In the genomic region with DNA sequence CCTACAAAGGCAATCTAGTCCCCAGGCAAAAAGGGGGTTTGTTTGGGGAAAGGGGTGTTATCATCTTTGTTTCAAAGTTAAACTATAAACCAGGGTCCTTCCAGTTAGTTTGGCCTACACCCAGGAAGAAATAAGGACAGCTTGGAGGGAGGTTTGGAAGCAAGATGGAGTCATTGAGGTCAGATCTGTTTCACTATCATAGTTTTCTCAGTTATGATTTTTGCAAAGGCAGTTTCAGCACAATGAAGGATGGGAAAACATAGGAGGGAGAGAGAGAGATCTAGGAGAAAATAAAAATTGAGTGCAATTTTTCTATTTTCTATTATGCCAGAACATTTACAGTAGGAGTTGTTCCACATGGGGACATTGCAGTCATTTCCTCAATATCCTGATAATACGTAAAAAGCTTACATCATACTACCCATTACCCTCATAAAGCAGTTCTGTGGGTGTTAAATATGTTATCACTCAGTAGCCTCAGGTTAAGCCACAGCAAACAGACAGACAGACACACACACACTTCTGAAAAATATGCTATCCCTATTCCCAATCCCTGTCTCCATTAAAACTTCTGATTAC, we compare ENCODE assay signal across 1 cellular context.
TF ChIP-seq lines count a peak whose summit lies in the region.

No MANE protein-coding gene starts in this region.

TF ChIP-seq in K562, 482 proteins besides CTCF, POLR2A, EP300 and RAD21 (continued from another document):
- TF ChIP-seq, protein P1, sequence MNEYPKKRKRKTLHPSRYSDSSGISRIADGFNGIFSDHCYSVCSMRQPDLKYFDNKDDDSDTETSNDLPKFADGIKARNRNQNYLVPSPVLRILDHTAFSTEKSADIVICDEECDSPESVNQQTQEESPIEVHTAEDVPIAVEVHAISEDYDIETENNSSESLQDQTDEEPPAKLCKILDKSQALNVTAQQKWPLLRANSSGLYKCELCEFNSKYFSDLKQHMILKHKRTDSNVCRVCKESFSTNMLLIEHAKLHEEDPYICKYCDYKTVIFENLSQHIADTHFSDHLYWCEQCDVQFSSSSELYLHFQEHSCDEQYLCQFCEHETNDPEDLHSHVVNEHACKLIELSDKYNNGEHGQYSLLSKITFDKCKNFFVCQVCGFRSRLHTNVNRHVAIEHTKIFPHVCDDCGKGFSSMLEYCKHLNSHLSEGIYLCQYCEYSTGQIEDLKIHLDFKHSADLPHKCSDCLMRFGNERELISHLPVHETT (CRISPR knock-in tag; conservative IDR thresholded peaks at IDR 0.05 in 1 of 2, IDR thresholded peaks at IDR 0.05 in 1 of 2), result peak in 1 of 2 experiments; percentile 86; a peak in 2 of 4 replicates
- TF ChIP-seq, protein P2, sequence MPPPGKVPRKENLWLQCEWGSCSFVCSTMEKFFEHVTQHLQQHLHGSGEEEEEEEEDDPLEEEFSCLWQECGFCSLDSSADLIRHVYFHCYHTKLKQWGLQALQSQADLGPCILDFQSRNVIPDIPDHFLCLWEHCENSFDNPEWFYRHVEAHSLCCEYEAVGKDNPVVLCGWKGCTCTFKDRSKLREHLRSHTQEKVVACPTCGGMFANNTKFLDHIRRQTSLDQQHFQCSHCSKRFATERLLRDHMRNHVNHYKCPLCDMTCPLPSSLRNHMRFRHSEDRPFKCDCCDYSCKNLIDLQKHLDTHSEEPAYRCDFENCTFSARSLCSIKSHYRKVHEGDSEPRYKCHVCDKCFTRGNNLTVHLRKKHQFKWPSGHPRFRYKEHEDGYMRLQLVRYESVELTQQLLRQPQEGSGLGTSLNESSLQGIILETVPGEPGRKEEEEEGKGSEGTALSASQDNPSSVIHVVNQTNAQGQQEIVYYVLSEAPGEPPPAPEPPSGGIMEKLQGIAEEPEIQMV (tag; conservative IDR thresholded peaks at IDR 0.05; ENCODE audit: low read depth), result peak; percentile 82
- TF ChIP-seq TAL1 (IDR thresholded peaks at IDR 0.05), result no peak
- TF ChIP-seq ZNF699 (CRISPR knock-in tag; IDR thresholded peaks at IDR 0.05; ENCODE audit: insufficient replicate concordance), result no peak
- TF ChIP-seq, protein P3, sequence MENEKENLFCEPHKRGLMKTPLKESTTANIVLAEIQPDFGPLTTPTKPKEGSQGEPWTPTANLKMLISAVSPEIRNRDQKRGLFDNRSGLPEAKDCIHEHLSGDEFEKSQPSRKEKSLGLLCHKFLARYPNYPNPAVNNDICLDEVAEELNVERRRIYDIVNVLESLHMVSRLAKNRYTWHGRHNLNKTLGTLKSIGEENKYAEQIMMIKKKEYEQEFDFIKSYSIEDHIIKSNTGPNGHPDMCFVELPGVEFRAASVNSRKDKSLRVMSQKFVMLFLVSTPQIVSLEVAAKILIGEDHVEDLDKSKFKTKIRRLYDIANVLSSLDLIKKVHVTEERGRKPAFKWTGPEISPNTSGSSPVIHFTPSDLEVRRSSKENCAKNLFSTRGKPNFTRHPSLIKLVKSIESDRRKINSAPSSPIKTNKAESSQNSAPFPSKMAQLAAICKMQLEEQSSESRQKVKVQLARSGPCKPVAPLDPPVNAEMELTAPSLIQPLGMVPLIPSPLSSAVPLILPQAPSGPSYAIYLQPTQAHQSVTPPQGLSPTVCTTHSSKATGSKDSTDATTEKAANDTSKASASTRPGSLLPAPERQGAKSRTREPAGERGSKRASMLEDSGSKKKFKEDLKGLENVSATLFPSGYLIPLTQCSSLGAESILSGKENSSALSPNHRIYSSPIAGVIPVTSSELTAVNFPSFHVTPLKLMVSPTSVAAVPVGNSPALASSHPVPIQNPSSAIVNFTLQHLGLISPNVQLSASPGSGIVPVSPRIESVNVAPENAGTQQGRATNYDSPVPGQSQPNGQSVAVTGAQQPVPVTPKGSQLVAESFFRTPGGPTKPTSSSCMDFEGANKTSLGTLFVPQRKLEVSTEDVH (IDR thresholded peaks at IDR 0.05; ENCODE audit: low read depth, partially characterized antibody), result no peak
- TF ChIP-seq DDX20 (tag; IDR thresholded peaks at IDR 0.05; ENCODE audit: low read depth), result peak; percentile 82
- TF ChIP-seq TEAD1 (CRISPR knock-in tag; IDR thresholded peaks at IDR 0.05), result peak in 1 of 2 experiments; percentile 74; a peak in 1 of 4 replicates
TF ChIP-seq in K562: peak in this region for 45.
